Comparison of ENCODE assay signal across 8 cellular contexts in genomic region chr7:156998988-156999610, GRCh38. TPM values are rescaled to one million over a fixed set of nuclear protein-coding genes. Genes with fewer than 3 reads are reported as not detected.
A peak's percentile ranks its signal among the peaks of the same experiment; 100 is the strongest.
DNase-seq lines count a peak whose midpoint lies in the region; ATAC-seq, FAIRE-seq and TF ChIP-seq lines count a peak whose summit lies in the region.

No MANE protein-coding gene starts in this region.

- peak overlapping the region; percentile 56 for H3K4me2 ChIP-seq in keratinocyte (ENCODE audit: control insufficient read depth, extremely low read depth, insufficient read depth, low read depth, low read length)

- FAIRE-seq in keratinocyte (lab: Jason Lieb, UNC) = no peak

- DNase-seq in activated CD4-positive, alpha-beta T cell treated with anti-CD3 and anti-CD28 coated beads for 36 hours = no peak
- DNase-seq in activated CD4-positive, alpha-beta T cell treated with anti-CD3 and anti-CD28 coated beads for 48 hours = no peak
- DNase-seq in WTC11 (ENCODE audit: low spot score) = no peak
- no peak for DNase-seq in keratinocyte (ENCODE audit: low read depth, low spot score)
- no peak for DNase-seq in stimulated activated naive B cell treated with anti-CD40 and anti-IgM and Interleukin-4, amounts not matched to agents 10 μg/mL and 1 μg/mL and 100 μg/mL, for 72 hours
- DNase-seq in NCI-H524 treated with DMSO at 0.1 percent for 48 hours (lab: John Stamatoyannopoulos, UW) = no peak
- DNase-seq in NCI-H2081 (lab: John Stamatoyannopoulos, UW) = no peak

- peaks cover 4% of the 10 kb centered on the region for H3K4me1 ChIP-seq in keratinocyte (ENCODE audit: control insufficient read depth, extremely low read depth, insufficient read depth, low read length)

- no peaks in the 10 kb centered on the region for H4K20me1 ChIP-seq in keratinocyte (ENCODE audit: control insufficient read depth, extremely low read depth, insufficient read depth, low read length)

- H3K36me3 ChIP-seq in keratinocyte (ENCODE audit: control insufficient read depth in 2 of 2, extremely low read depth in 1 of 2, insufficient read depth in 2 of 2, low read length in 2 of 2) = no peaks in the 10 kb centered on the region

- CTCF ChIA-PET in activated CD4-positive, alpha-beta T cell treated with anti-CD3 and anti-CD28 coated beads for 36 hours (lab: Charles Lee) = interaction anchor here (0.7 kb wide), 1 partner anchor 1543 kb away, joined by 3 read pairs; no protein-coding TSS in a partner anchor
- CTCF ChIA-PET in WTC11 (lab: Charles Lee) = interaction anchor here (0.7 kb wide), 1 partner anchor 25 kb away, joined by 3 read pairs; no protein-coding TSS in a partner anchor

- ATAC-seq in activated CD4-positive, alpha-beta T cell treated with anti-CD3 and anti-CD28 coated beads for 36 hours = no peak
- ATAC-seq in WTC11 (peak; percentile 5; the same call in 1 of the 2 replicates), HG02870 (IDR thresholded peaks at IDR 0.05; ENCODE audit: unreplicated experiment) (no peak)
- ATAC-seq in stimulated activated naive B cell treated with anti-CD40 and anti-IgM and Interleukin-4, amounts not matched to agents 10 μg/mL and 1 μg/mL and 100 μg/mL, for 72 hours (replicated peaks) = no peak

- peak overlapping the region; percentile 19 for H3K4me3 Mint-ChIP-seq in activated CD4-positive, alpha-beta T cell treated with anti-CD3 and anti-CD28 coated beads for 36 hours
- H3K4me3 Mint-ChIP-seq in WTC11 = peak overlapping the region; percentile 49
- peak overlapping the region; percentile 25 to 76 for H3K4me3 Mint-ChIP-seq in stimulated activated naive B cell treated with anti-CD40 and anti-IgM and Interleukin-4, amounts not matched to agents 10 μg/mL and 1 μg/mL and 100 μg/mL, for 72 hours

- POLR2A ChIA-PET in activated CD4-positive, alpha-beta T cell treated with anti-CD3 and anti-CD28 coated beads for 36 hours (lab: Charles Lee) = no interaction called here
- POLR2A ChIA-PET in WTC11 (lab: Charles Lee) = no interaction called here

- no peaks in the 10 kb centered on the region for H3K79me2 ChIP-seq in keratinocyte (ENCODE audit: control insufficient read depth, insufficient read depth, low read length)

- TF ChIP-seq CTCF in WTC11 (IDR thresholded peaks at IDR 0.05) (no peak), keratinocyte (optimal IDR thresholded peaks at IDR 0.05 in 1 of 3, IDR thresholded peaks at IDR 0.05 in 1 of 3, conservative IDR thresholded peaks at IDR 0.05 in 1 of 3; ENCODE audit: extremely low read depth in 1 of 3, insufficient read depth in 2 of 3, low read length in 3 of 3) (no peak)

- H3K27ac Mint-ChIP-seq in activated CD4-positive, alpha-beta T cell treated with anti-CD3 and anti-CD28 coated beads for 36 hours = no peak overlapping the region
- H3K27ac Mint-ChIP-seq in WTC11 = no peak overlapping the region
- H3K27ac Mint-ChIP-seq in stimulated activated naive B cell treated with anti-CD40 and anti-IgM and Interleukin-4, amounts not matched to agents 10 μg/mL and 1 μg/mL and 100 μg/mL, for 72 hours = no peak overlapping the region

- H3K27me3 ChIP-seq in keratinocyte (ENCODE audit: control insufficient read depth, extremely low read depth, insufficient read depth, low read length) = peaks cover 58% of the 10 kb centered on the region

- no peak overlapping the region for H3K27ac ChIP-seq in keratinocyte (ENCODE audit: control insufficient read depth, insufficient read depth, low read length)

- no peaks in the 10 kb centered on the region for H3K9me3 Mint-ChIP-seq in activated CD4-positive, alpha-beta T cell treated with anti-CD3 and anti-CD28 coated beads for 36 hours (ENCODE audit: low read depth)
- H3K9me3 Mint-ChIP-seq in WTC11 = no peaks in the 10 kb centered on the region
- peaks cover 0 to 2% of the 10 kb centered on the region in 2 donors for H3K9me3 Mint-ChIP-seq in stimulated activated naive B cell treated with anti-CD40 and anti-IgM and Interleukin-4, amounts not matched to agents 10 μg/mL and 1 μg/mL and 100 μg/mL, for 72 hours

- intact Hi-C loops in activated CD4-positive, alpha-beta T cell treated with anti-CD3 and anti-CD28 coated beads for 36 hours (cut with DNase I, micrococcal nuclease) = no loop called here

- no peaks in the 10 kb centered on the region for H3K9me3 ChIP-seq in keratinocyte (ENCODE audit: control insufficient read depth, low read depth, low read length)

- H3K9ac ChIP-seq in keratinocyte (ENCODE audit: control insufficient read depth, extremely low read depth, insufficient read depth, low read length) = no peak overlapping the region

- peak overlapping the region in 2 of 3 experiments; percentile 20 to 35 for H3K4me3 ChIP-seq in keratinocyte (ENCODE audit: control insufficient read depth in 2 of 3, extremely low read depth in 1 of 3, insufficient read depth in 2 of 3, low read depth in 1 of 3, low read length in 3 of 3)

- no peaks in the 10 kb centered on the region for H3K36me3 Mint-ChIP-seq in activated CD4-positive, alpha-beta T cell treated with anti-CD3 and anti-CD28 coated beads for 36 hours (ENCODE audit: low read depth)
- H3K36me3 Mint-ChIP-seq in WTC11 = no peaks in the 10 kb centered on the region
- peaks cover 0 to 2% of the 10 kb centered on the region in 2 donors for H3K36me3 Mint-ChIP-seq in stimulated activated naive B cell treated with anti-CD40 and anti-IgM and Interleukin-4, amounts not matched to agents 10 μg/mL and 1 μg/mL and 100 μg/mL, for 72 hours

- H2AFZ ChIP-seq in keratinocyte (ENCODE audit: control insufficient read depth, low read length) = no peak overlapping the region

- peaks cover 16% of the 10 kb centered on the region for H3K4me1 Mint-ChIP-seq in activated CD4-positive, alpha-beta T cell treated with anti-CD3 and anti-CD28 coated beads for 36 hours
- H3K4me1 Mint-ChIP-seq in WTC11 = peaks cover 25% of the 10 kb centered on the region
- peaks cover 16 to 35% of the 10 kb centered on the region in 2 donors for H3K4me1 Mint-ChIP-seq in stimulated activated naive B cell treated with anti-CD40 and anti-IgM and Interleukin-4, amounts not matched to agents 10 μg/mL and 1 μg/mL and 100 μg/mL, for 72 hours

- no peaks in the 10 kb centered on the region for H3K9me1 ChIP-seq in keratinocyte (ENCODE audit: control insufficient read depth, extremely low read depth, insufficient read depth, low read length)

- peaks cover 57% of the 10 kb centered on the region for H3K27me3 Mint-ChIP-seq in activated CD4-positive, alpha-beta T cell treated with anti-CD3 and anti-CD28 coated beads for 36 hours
- peaks cover 93% of the 10 kb centered on the region for H3K27me3 Mint-ChIP-seq in WTC11 (ENCODE audit: low read depth)
- peaks cover 70 to 89% of the 10 kb centered on the region in 2 donors for H3K27me3 Mint-ChIP-seq in stimulated activated naive B cell treated with anti-CD40 and anti-IgM and Interleukin-4, amounts not matched to agents 10 μg/mL and 1 μg/mL and 100 μg/mL, for 72 hours

- dilution Hi-C loops in keratinocyte (cut with MboI; ENCODE audit: extremely low pct_ligation_motif_present, low sequenced_read_pairs) = no loop called here

TF ChIP-seq in WTC11, 78 proteins besides CTCF, POLR2A, EP300 and RAD21 (continues in another document):
- TF ChIP-seq SMAD3 (CRISPR knock-in tag; IDR thresholded peaks at IDR 0.05; ENCODE audit: borderline replicate concordance) = no peak
- TF ChIP-seq, protein P1, sequence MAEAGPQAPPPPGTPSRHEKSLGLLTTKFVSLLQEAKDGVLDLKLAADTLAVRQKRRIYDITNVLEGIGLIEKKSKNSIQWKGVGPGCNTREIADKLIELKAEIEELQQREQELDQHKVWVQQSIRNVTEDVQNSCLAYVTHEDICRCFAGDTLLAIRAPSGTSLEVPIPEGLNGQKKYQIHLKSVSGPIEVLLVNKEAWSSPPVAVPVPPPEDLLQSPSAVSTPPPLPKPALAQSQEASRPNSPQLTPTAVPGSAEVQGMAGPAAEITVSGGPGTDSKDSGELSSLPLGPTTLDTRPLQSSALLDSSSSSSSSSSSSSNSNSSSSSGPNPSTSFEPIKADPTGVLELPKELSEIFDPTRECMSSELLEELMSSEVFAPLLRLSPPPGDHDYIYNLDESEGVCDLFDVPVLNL (CRISPR knock-in tag; IDR thresholded peaks at IDR 0.05; ENCODE audit: borderline replicate concordance, low read depth) = no peak

RNA-seq across cellular contexts. Expression of gene MNX1, which starts 11.4 kb away (rescaled TPM):
- total RNA-seq in activated CD4-positive, alpha-beta T cell treated with anti-CD3 and anti-CD28 coated beads for 36 hours = not detected
- 0.32 to 0.46 TPM (median 0.34 TPM) in 3 replicates for total RNA-seq in WTC11 (2021)
- 0.02 TPM in 1 of 3 replicates, not detected in the others for polyA plus RNA-seq in keratinocyte
- not detected for polyA plus RNA-seq in keratinocyte (2011; ENCODE audit: low read depth)
- polyA plus RNA-seq in keratinocyte (2011; cell fraction: cytosol; rRNA removed) = not detected in 2 replicates
- not detected in 2 replicates for polyA plus RNA-seq in keratinocyte (2011; cell fraction: nucleus; rRNA removed)
- 0.10 and 0.11 TPM in 2 replicates for polyA plus RNA-seq in keratinocyte (2012; ENCODE audit: low replicate concordance)
- polyA minus RNA-seq in keratinocyte = 0.10 TPM in 1 of 3 replicates, not detected in the others
- not detected for polyA minus RNA-seq in keratinocyte (2011; cell fraction: cytosol; rRNA and poly(A)+ RNA removed)
- not detected in 2 replicates for polyA minus RNA-seq in keratinocyte (2011; cell fraction: nucleus; rRNA and poly(A)+ RNA removed)

RNA-seq across cellular contexts. Expression of gene NOM1, which starts 49.6 kb away (rescaled TPM):
- total RNA-seq in activated CD4-positive, alpha-beta T cell treated with anti-CD3 and anti-CD28 coated beads for 36 hours = 10 to 100 TPM; 27.3 to 32.1 TPM
- 26.0 to 38.5 TPM (median 27.6 TPM) in 3 replicates for total RNA-seq in WTC11 (2021)
- polyA plus RNA-seq in keratinocyte = 9.9 to 17.1 TPM (median 13.0 TPM) in 3 replicates
- polyA plus RNA-seq in keratinocyte (2011; ENCODE audit: low read depth) = 21.5 TPM
- 6.7 and 8.9 TPM in 2 replicates for polyA plus RNA-seq in keratinocyte (2011; cell fraction: cytosol; rRNA removed)
- 48.0 and 48.8 TPM in 2 replicates for polyA plus RNA-seq in keratinocyte (2011; cell fraction: nucleus; rRNA removed)
- 12.5 and 14.4 TPM in 2 replicates for polyA plus RNA-seq in keratinocyte (2012; ENCODE audit: low replicate concordance)
- polyA minus RNA-seq in keratinocyte = 13.5 to 28.4 TPM (median 14.1 TPM) in 3 replicates
- polyA minus RNA-seq in keratinocyte (2011; cell fraction: cytosol; rRNA and poly(A)+ RNA removed) = 10.4 TPM
- 16.9 and 32.6 TPM in 2 replicates for polyA minus RNA-seq in keratinocyte (2011; cell fraction: nucleus; rRNA and poly(A)+ RNA removed)
